Comparison of ENCODE assay signal across 16 cellular contexts in the genomic region with DNA sequence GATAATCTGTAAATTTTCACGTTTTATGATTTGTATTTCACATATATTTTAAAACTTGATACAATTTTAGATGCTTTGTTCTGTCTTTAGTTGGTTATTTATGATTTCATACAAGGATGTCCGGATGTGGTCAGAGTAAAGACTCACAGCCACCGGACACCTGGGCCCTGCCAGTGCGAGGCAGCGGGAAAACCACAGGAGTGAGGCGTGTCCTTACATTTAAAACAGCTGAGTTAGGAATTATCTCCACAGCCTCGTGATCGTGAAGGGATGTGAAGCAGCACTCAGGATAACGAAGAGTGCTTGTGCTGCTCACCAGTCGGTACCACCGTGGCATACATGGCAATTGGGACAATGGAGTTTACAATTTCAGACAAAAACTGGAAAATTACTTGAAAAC. TPM values are rescaled to one million over a fixed set of nuclear protein-coding genes. Genes with fewer than 3 reads are reported as not detected.
A peak's percentile ranks its signal among the peaks of the same experiment; 100 is the strongest.
DNase-seq lines count a peak whose midpoint lies in the region; ATAC-seq, FAIRE-seq and TF ChIP-seq lines count a peak whose summit lies in the region.
"Had no signal": no experiment of that assay in that cellular context is flagged by ENCODE, and none has a peak within 500 bp of the region (broad histone marks: within the 10 kb centered on the region; RNA-seq: fewer than 3 reads in every experiment).

No MANE protein-coding gene starts in this region.

- no peak for FAIRE-seq in H1 (lab: Jason Lieb, UNC)
- FAIRE-seq: GM12878, keratinocyte, RCC 7860 had no signal

- peaks cover 6% of the 10 kb centered on the region; the same call in 1 of the 2 replicates for H3K79me1 ChIP-seq in H1 (ENCODE audit: low read depth, low read length)

- H2AFZ ChIP-seq in H1 (ENCODE audit: low read length) (no peak overlapping the region), neural progenitor cell (replicated peaks) (no peak overlapping the region)

- no peak overlapping the region for H4K91ac ChIP-seq in H1 (replicated peaks; ENCODE audit: insufficient read length, low read length)

- peak; percentile 53; the same call in 2 of the 3 replicates for ATAC-seq in RWPE2 (ENCODE audit: low read depth)
- ATAC-seq in activated naive CD8-positive, alpha-beta T cell treated with anti-CD3 and anti-CD28 coated beads, Interleukin-2, amount 50 U/mL, for 24 hours: no peak
- ATAC-seq: GM12878, mucosa of descending colon had no signal

- H2BK5ac ChIP-seq in H1 (ENCODE audit: low read depth, low read length): no peak overlapping the region

- peak overlapping the region; percentile 80 for H3K27ac Mint-ChIP-seq in neural progenitor cell
- H3K27ac Mint-ChIP-seq in activated naive CD8-positive, alpha-beta T cell treated with anti-CD3 and anti-CD28 coated beads, Interleukin-2, amount 50 U/mL, for 24 hours: no peak overlapping the region
- H3K27ac Mint-ChIP-seq: activated CD4-positive, alpha-beta T cell treated with anti-CD3 and anti-CD28 coated beads, Interleukin-2, amount 10 ng/mL, durations not matched to agents 7 days and 5 days; activated T-helper 1 cell treated with anti-CD3 and anti-CD28 coated beads, Interleukin-12 subunit alpha, Interleukin-12 subunit beta, Interleukin-2, Interleukin-4 antibody, amounts not matched to agents 30 ng/mL and 10 ng/mL and 1 ng/mL, durations not matched to agents 14 hours and 24 hours and 36 hours had no signal

- H3K56ac ChIP-seq in H1 (replicated peaks; ENCODE audit: insufficient read length, low read depth, low read length): no peak overlapping the region

- H3K9me3 ChIP-seq in RWPE2 (ENCODE audit: severe bottlenecking) (no peaks in the 10 kb centered on the region), H1 (ENCODE audit: insufficient read depth in 2 of 2, low read depth in 1 of 2, low read length in 1 of 2) (no peaks in the 10 kb centered on the region), neural progenitor cell (ENCODE audit: low read depth) (no peaks in the 10 kb centered on the region)
- H3K9me3 ChIP-seq: mucosa of descending colon had no signal

- H3K18ac ChIP-seq in H1 (ENCODE audit: extremely low read depth, low read length): no peak overlapping the region

- no peaks in the 10 kb centered on the region for H3K9me3 Mint-ChIP-seq in neural progenitor cell
- no peaks in the 10 kb centered on the region for H3K9me3 Mint-ChIP-seq in activated naive CD8-positive, alpha-beta T cell treated with anti-CD3 and anti-CD28 coated beads, Interleukin-2, amount 50 U/mL, for 24 hours
- H3K9me3 Mint-ChIP-seq: activated CD4-positive, alpha-beta T cell treated with anti-CD3 and anti-CD28 coated beads, Interleukin-2, amount 10 ng/mL, durations not matched to agents 7 days and 5 days; activated T-helper 1 cell treated with anti-CD3 and anti-CD28 coated beads, Interleukin-12 subunit alpha, Interleukin-12 subunit beta, Interleukin-2, Interleukin-4 antibody, amounts not matched to agents 30 ng/mL and 10 ng/mL and 1 ng/mL, durations not matched to agents 14 hours and 24 hours and 36 hours had no signal

- H3K27me3 ChIP-seq in RWPE2 (ENCODE audit: insufficient read depth, poor library complexity, severe bottlenecking): no peaks in the 10 kb centered on the region
- H3K27me3 ChIP-seq in H1 (replicated peaks in 1 of 4; ENCODE audit: control insufficient read depth in 3 of 4, extremely low read depth in 1 of 4, insufficient read depth in 3 of 4, low read length in 3 of 4): no peaks in the 10 kb centered on the region
- H3K27me3 ChIP-seq in neural progenitor cell: no peaks in the 10 kb centered on the region
- H3K27me3 ChIP-seq: BLaER1 had no signal

- H3K4me1 Mint-ChIP-seq in neural progenitor cell: peaks cover 23% of the 10 kb centered on the region
- H3K4me1 Mint-ChIP-seq in activated naive CD8-positive, alpha-beta T cell treated with anti-CD3 and anti-CD28 coated beads, Interleukin-2, amount 50 U/mL, for 24 hours: peaks cover 41% of the 10 kb centered on the region

- no peak overlapping the region for H3K4me3 Mint-ChIP-seq in neural progenitor cell
- no peak overlapping the region for H3K4me3 Mint-ChIP-seq in activated naive CD8-positive, alpha-beta T cell treated with anti-CD3 and anti-CD28 coated beads, Interleukin-2, amount 50 U/mL, for 24 hours
- H3K4me3 Mint-ChIP-seq: activated CD4-positive, alpha-beta T cell treated with anti-CD3 and anti-CD28 coated beads, Interleukin-2, amount 10 ng/mL, durations not matched to agents 7 days and 5 days; activated T-helper 1 cell treated with anti-CD3 and anti-CD28 coated beads, Interleukin-12 subunit alpha, Interleukin-12 subunit beta, Interleukin-2, Interleukin-4 antibody, amounts not matched to agents 30 ng/mL and 10 ng/mL and 1 ng/mL, durations not matched to agents 14 hours and 24 hours and 36 hours had no signal

- TF ChIP-seq CTCF in RWPE2 (IDR thresholded peaks at IDR 0.05; ENCODE audit: poor library complexity, severe bottlenecking) (no peak), H1 (IDR thresholded peaks at IDR 0.05; ENCODE audit: control extremely low read depth in 1 of 3, insufficient read depth in 1 of 3, low read depth in 1 of 3, low read length in 3 of 3) (no peak), neural progenitor cell (IDR thresholded peaks at IDR 0.05) (no peak)

- H4K20me1 ChIP-seq in H1 (replicated peaks in 1 of 2; ENCODE audit: control insufficient read depth in 1 of 2, insufficient read depth in 2 of 2, low read length in 2 of 2) (no peaks in the 10 kb centered on the region), neural progenitor cell (ENCODE audit: low read depth) (peaks cover 25% of the 10 kb centered on the region)

- H3K23ac ChIP-seq in H1 (ENCODE audit: insufficient read length): no peak overlapping the region

- H3K79me2 ChIP-seq in H1 (ENCODE audit: control insufficient read depth in 1 of 2, insufficient read depth in 2 of 2, low read length in 2 of 2): peaks cover 0 to 57% of the 10 kb centered on the region in 2 experiments; a peak in 3 of 4 replicates
- H3K79me2 ChIP-seq in neural progenitor cell (ENCODE audit: low read depth): peaks cover 84% of the 10 kb centered on the region

- no peak overlapping the region for H4K5ac ChIP-seq in H1 (ENCODE audit: insufficient read length, low read depth, low read length)

- H3K4me3 ChIP-seq in RWPE2 (ENCODE audit: severe bottlenecking) (no peak overlapping the region), H1 (ENCODE audit: extremely low read depth in 1 of 4, insufficient read depth in 2 of 4, low read depth in 3 of 4, low read length in 4 of 4) (no peak overlapping the region), neural progenitor cell (no peak overlapping the region)
- H3K4me3 ChIP-seq: BLaER1, GM12878, mucosa of descending colon had no signal

- no peaks in the 10 kb centered on the region for H3K27me3 Mint-ChIP-seq in neural progenitor cell (ENCODE audit: insufficient read depth, low read depth)
- H3K27me3 Mint-ChIP-seq in activated naive CD8-positive, alpha-beta T cell treated with anti-CD3 and anti-CD28 coated beads, Interleukin-2, amount 50 U/mL, for 24 hours: no peaks in the 10 kb centered on the region
- H3K27me3 Mint-ChIP-seq: activated CD4-positive, alpha-beta T cell treated with anti-CD3 and anti-CD28 coated beads, Interleukin-2, amount 10 ng/mL, durations not matched to agents 7 days and 5 days had no signal

- H3K9ac ChIP-seq in H1 (replicated peaks in 1 of 4; ENCODE audit: extremely low read depth in 1 of 4, low read depth in 3 of 4, low read length in 3 of 4) (no peak overlapping the region), neural progenitor cell (no peak overlapping the region)
- H3K9ac ChIP-seq: BLaER1 had no signal

- H3K14ac ChIP-seq in H1 (ENCODE audit: insufficient read length): no peak overlapping the region

- POLR2A ChIA-PET in H1 (lab: Charles Lee; ENCODE audit: partially characterized antibody): no interaction called here

- H3K27ac ChIP-seq in RWPE2 (ENCODE audit: poor library complexity, severe bottlenecking) (peak overlapping the region; percentile 48), H1 (ENCODE audit: low read depth, low read length) (no peak overlapping the region), neural progenitor cell (no peak overlapping the region)
- H3K27ac ChIP-seq: BLaER1 had no signal

- DNase-seq in EH (ENCODE audit: low read depth): peak; percentile 43
- DNase-seq in RWPE2 (ENCODE audit: low spot score): no peak
- no peak for DNase-seq in H1 (ENCODE audit: low read depth in 1 of 2, low spot score in 2 of 2)
- no peak for DNase-seq in neural progenitor cell (ENCODE audit: low spot score)
- no peak for DNase-seq in DMS153 treated with DMSO at 0.1 percent for 48 hours (lab: John Stamatoyannopoulos, UW; ENCODE audit: unreplicated experiment)
- no peak for DNase-seq in activated naive CD8-positive, alpha-beta T cell treated with anti-CD3 and anti-CD28 coated beads, Interleukin-2, amount 50 U/mL, for 24 hours
- no peak for DNase-seq in activated CD4-positive, alpha-beta T cell treated with anti-CD3 and anti-CD28 coated beads, Interleukin-2, amount 50 U/mL, for 1 hour
- no peak for DNase-seq in activated CD4-positive, alpha-beta T cell treated with anti-CD3 and anti-CD28 coated beads for 4 hours
- DNase-seq: activated CD4-positive, alpha-beta T cell treated with anti-CD3 and anti-CD28 coated beads, Interleukin-2, amount 10 ng/mL, durations not matched to agents 7 days and 5 days; NCI-H1092 treated with DMSO at 0.1 percent for 48 hours had no signal

- no peaks in the 10 kb centered on the region for H3K36me3 ChIP-seq in RWPE2 (ENCODE audit: low read depth)
- H3K36me3 ChIP-seq in H1 (ENCODE audit: control insufficient read depth in 2 of 4, insufficient read depth in 4 of 4, low read length in 3 of 4): no peaks in the 10 kb centered on the region
- no peaks in the 10 kb centered on the region for H3K36me3 ChIP-seq in neural progenitor cell

- no peak overlapping the region; the same call in 1 of the 2 replicates for H2AK5ac ChIP-seq in H1 (ENCODE audit: low read depth, low read length)

- TF ChIP-seq POLR2A in H1 (IDR thresholded peaks at IDR 0.05; ENCODE audit: control extremely low read depth in 1 of 2, low read depth in 2 of 2, low read length in 2 of 2): no peak

- H3F3A ChIP-seq in neural progenitor cell (ENCODE audit: low read depth): peaks cover 8% of the 10 kb centered on the region

- peaks cover 2% of the 10 kb centered on the region for H3K36me3 Mint-ChIP-seq in neural progenitor cell
- no peaks in the 10 kb centered on the region for H3K36me3 Mint-ChIP-seq in activated naive CD8-positive, alpha-beta T cell treated with anti-CD3 and anti-CD28 coated beads, Interleukin-2, amount 50 U/mL, for 24 hours (ENCODE audit: low read depth)

- H2BK12ac ChIP-seq in H1 (ENCODE audit: low read depth, low read length): 0 out of 2 replicates have a peak overlapping the region, but pooled peaks have one; percentile 50

- H4K8ac ChIP-seq in H1 (ENCODE audit: extremely low read depth, insufficient read depth, low read length): no peak overlapping the region

- H2BK15ac ChIP-seq in H1 (ENCODE audit: low read length): no peak overlapping the region

- H3K4ac ChIP-seq in H1 (replicated peaks; ENCODE audit: insufficient read length, low read depth, low read length): no peak overlapping the region

- no peaks in the 10 kb centered on the region for H3K23me2 ChIP-seq in H1 (ENCODE audit: low read depth, low read length)

- CTCF ChIA-PET in H1 (lab: Charles Lee; ENCODE audit: partially characterized antibody): interaction anchor here (0.6 kb wide), 1 partner anchor 15 kb away, joined by 4 read pairs; no protein-coding TSS in a partner anchor

- no peak for TF ChIP-seq RAD21 in H1 (IDR thresholded peaks at IDR 0.05 in 1 of 2, conservative IDR thresholded peaks at IDR 0.05 in 1 of 2; ENCODE audit: low read depth in 2 of 2, low read length in 2 of 2)

- H3K4me1 ChIP-seq in RWPE2 (ENCODE audit: insufficient read depth, poor library complexity, severe bottlenecking) (peaks cover 28% of the 10 kb centered on the region), H1 (replicated peaks in 1 of 4; ENCODE audit: control insufficient read depth in 3 of 4, insufficient read depth in 4 of 4, low read length in 3 of 4) (peaks cover 1 to 8% (median 4%) of the 10 kb centered on the region in 4 experiments; a peak in 5 of 7 replicates), neural progenitor cell (peaks cover 15% of the 10 kb centered on the region)

- TF ChIP-seq EP300 in H1 (IDR thresholded peaks at IDR 0.05; ENCODE audit: borderline replicate concordance in 1 of 2, low read depth in 2 of 2, low read length in 2 of 2): no peak

- H2BK120ac ChIP-seq in H1 (replicated peaks; ENCODE audit: low read depth, low read length): no peak overlapping the region

- no peak overlapping the region for H2BK20ac ChIP-seq in H1 (ENCODE audit: low read length)

- H3K4me2 ChIP-seq in H1 (ENCODE audit: insufficient read depth in 1 of 2, low read depth in 2 of 2, low read length in 2 of 2): no peak overlapping the region
- H3K4me2 ChIP-seq in neural progenitor cell: no peak overlapping the region
- H3K4me2 ChIP-seq: BLaER1 had no signal

- WGBS in H1 (ENCODE audit: extremely low coverage in 1 of 2, insufficient coverage in 1 of 2, insufficient read length in 1 of 2, insufficient replicate concordance in 2 of 2, low coverage in 1 of 2, low lambda C conversion rate in 2 of 2, missing lambda C conversion rate in 1 of 2), 2 experiments: 79% methylated on average over 11 of the region's 11 CpGs; no CpG with 5 or more reads in 1 of the 2 experiments

RNA-seq across cellular contexts. Expression of gene SNX18, which starts 14.0 kb away (rescaled TPM):
- 17.3 and 17.7 TPM in 2 replicates for total RNA-seq in H1 (2021; fragmentation: NEBNext Ultra II Directional; extraction: Animal tissue kit (Norgen Biotek cat#: 25700))
- 5.8 and 10.8 TPM in 2 replicates for polyA plus RNA-seq in H1 (2011; rRNA removed)
- polyA plus RNA-seq in H1 (2011; cell fraction: cytosol; rRNA removed): 8.9 TPM
- 12.1 TPM for polyA plus RNA-seq in H1 (2011; cell fraction: nucleus; rRNA removed)
- 4.8 to 6.0 TPM (median 5.9 TPM) in 4 replicates for polyA plus RNA-seq in H1 (2012, experiment 1 of 2)
- 1.0 TPM for polyA plus RNA-seq in H1 (2012, experiment 2 of 2)
- polyA plus RNA-seq in H1 (2013, experiment 1 of 2): 7.1 TPM
- 7.1 TPM for polyA plus RNA-seq in H1 (2013, experiment 2 of 2)
- 9.1 and 11.8 TPM in 2 replicates for polyA minus RNA-seq in H1 (2011; rRNA and poly(A)+ RNA removed)
- polyA minus RNA-seq in H1 (2011; cell fraction: cytosol; rRNA and poly(A)+ RNA removed): 18.6 TPM
- 25.8 TPM for polyA minus RNA-seq in H1 (2011; cell fraction: nucleus; rRNA and poly(A)+ RNA removed)
- total RNA-seq in neural progenitor cell (ENCODE audit: low replicate concordance): 17.9 and 20.0 TPM in 2 replicates
